20 cellular contexts compared by ENCODE assay signal in genomic region chr2:49113046-49113445, GRCh38. TPM values are rescaled to one million over a fixed set of nuclear protein-coding genes. Genes with fewer than 3 reads are reported as not detected.
"Had no signal": no experiment of that assay in that cellular context is flagged by ENCODE, and none has a peak within 500 bp of the region (broad histone marks: within the 10 kb centered on the region; RNA-seq: fewer than 3 reads in every experiment).

No MANE protein-coding gene starts in this region.

- H3K27me3 ChIP-seq: esophagus squamous epithelium, gastroesophageal sphincter, hepatocyte, pancreas, suprapubic skin, thyroid gland had no signal

- H3K36me3 ChIP-seq: esophagus squamous epithelium, gastroesophageal sphincter, left ventricle myocardium inferior, pancreas, suprapubic skin, thyroid gland had no signal

- DNase-seq: dermis blood vessel endothelial cell; esophagus squamous epithelium; foreskin fibroblast; kidney; left cardiac atrium; left ventricle myocardium inferior; mesenchymal stem cell; naive B cell; occipital lobe; pancreas; right cardiac atrium; small intestine; stimulated activated CD4-positive, alpha-beta T cell treated with anti-CD3 and anti-CD28 coated beads, Interleukin-12 subunit alpha, Interleukin-12 subunit beta, amount 100 ng/mL, for 4 hours; stimulated activated naive CD4-positive, alpha-beta T cell treated with Interleukin-2 at 50 U/mL for 16 hours; thyroid gland had no signal

- H3K9me3 ChIP-seq: esophagus squamous epithelium, gastroesophageal sphincter, left ventricle myocardium inferior, pancreas, suprapubic skin, thyroid gland had no signal

- H3K4me1 ChIP-seq: esophagus squamous epithelium, gastroesophageal sphincter, left ventricle myocardium inferior, pancreas, suprapubic skin, thyroid gland had no signal

- H3K4me3 ChIP-seq: esophagus squamous epithelium, gastroesophageal sphincter, hepatocyte, left ventricle myocardium inferior, lung, pancreas, suprapubic skin, thyroid gland had no signal

- ATAC-seq: gastroesophageal sphincter, left cardiac atrium, pancreas, right cardiac atrium had no signal

- H3K27ac ChIP-seq: esophagus squamous epithelium, gastroesophageal sphincter, hepatocyte, left ventricle myocardium inferior, pancreas, suprapubic skin, thyroid gland had no signal

RNA-seq across cellular contexts. Expression of gene FSHR, which starts 41.3 kb away (rescaled TPM):
- total RNA-seq: dermis blood vessel endothelial cell, epithelial cell of proximal tubule, esophagus squamous epithelium, gastroesophageal sphincter, left ventricle myocardium inferior, lung, occipital lobe, pancreas, suprapubic skin had no signal
- polyA plus RNA-seq: lung, pancreas, small intestine had no signal
